ENCODE assay signal across 8 cellular contexts in genomic region chr17:50908860-50909764, GRCh38. TPM values are rescaled to one million over a fixed set of nuclear protein-coding genes. Genes with fewer than 3 reads are reported as not detected.
DNase-seq lines count a peak whose midpoint lies in the region; ATAC-seq and TF ChIP-seq lines count a peak whose summit lies in the region.

No MANE protein-coding gene starts in this region.

- DNase-seq in HL-60 (ENCODE audit: low read depth in 1 of 2, low spot score in 1 of 2) = peak; percentile 61 to 69
- DNase-seq in effector memory CD8-positive, alpha-beta T cell = peak; percentile 28 to 67 (median 64)
- peak; percentile 57 for DNase-seq in renal cortical epithelial cell (ENCODE audit: low read depth)
- no peak for DNase-seq in foreskin fibroblast
- no peak for DNase-seq in inferior parietal cortex (ENCODE audit: extremely low spot score)

- no peaks in the 10 kb centered on the region for H3K9me3 Mint-ChIP-seq in T-helper 1 cell treated with Interleukin-12 subunit alpha and Interleukin-12 subunit beta and Interleukin-4 antibody, amounts not matched to agents 30 μg/mL and 1 μg/mL, for 36 hours
- no peaks in the 10 kb centered on the region for H3K9me3 Mint-ChIP-seq in effector memory CD8-positive, alpha-beta T cell

- no peak overlapping the region for H3K4me3 Mint-ChIP-seq in T-helper 1 cell treated with Interleukin-12 subunit alpha and Interleukin-12 subunit beta and Interleukin-4 antibody, amounts not matched to agents 30 μg/mL and 1 μg/mL, for 36 hours
- peak overlapping the region; percentile 48 to 50 for H3K4me3 Mint-ChIP-seq in effector memory CD8-positive, alpha-beta T cell

- H3K27me3 ChIP-seq in HL-60 (ENCODE audit: insufficient read depth, poor library complexity, severe bottlenecking) = no peaks in the 10 kb centered on the region

- H3K36me3 Mint-ChIP-seq in T-helper 1 cell treated with Interleukin-12 subunit alpha and Interleukin-12 subunit beta and Interleukin-4 antibody, amounts not matched to agents 30 μg/mL and 1 μg/mL, for 36 hours (ENCODE audit: low read depth) = no peaks in the 10 kb centered on the region
- H3K36me3 Mint-ChIP-seq in effector memory CD8-positive, alpha-beta T cell (ENCODE audit: insufficient read depth) = peaks cover 6% of the 10 kb centered on the region

- peak; percentile 60 for ATAC-seq in effector memory CD8-positive, alpha-beta T cell (replicated peaks)
- ATAC-seq in HG03159 (IDR thresholded peaks at IDR 0.05; ENCODE audit: unreplicated experiment) = no peak
- no peak for ATAC-seq in GM19351 (IDR thresholded peaks at IDR 0.05; ENCODE audit: unreplicated experiment)

- H3K4me3 ChIP-seq in HL-60 (replicated peaks; ENCODE audit: insufficient read depth, low read length) = no peak overlapping the region
- H3K4me3 ChIP-seq in foreskin fibroblast (ENCODE audit: low read depth in 1 of 2, low read length in 2 of 2) = no peak overlapping the region

- TF ChIP-seq CTCF in HL-60 (IDR thresholded peaks at IDR 0.05; ENCODE audit: insufficient read depth, low read length) (no peak), foreskin fibroblast (IDR thresholded peaks at IDR 0.05; ENCODE audit: low read depth, low read length) (no peak)

- H3K27me3 Mint-ChIP-seq in T-helper 1 cell treated with Interleukin-12 subunit alpha and Interleukin-12 subunit beta and Interleukin-4 antibody, amounts not matched to agents 30 μg/mL and 1 μg/mL, for 36 hours (ENCODE audit: low read depth) = no peaks in the 10 kb centered on the region
- no peaks in the 10 kb centered on the region for H3K27me3 Mint-ChIP-seq in effector memory CD8-positive, alpha-beta T cell

- peaks cover 37% of the 10 kb centered on the region for H3K4me1 Mint-ChIP-seq in T-helper 1 cell treated with Interleukin-12 subunit alpha and Interleukin-12 subunit beta and Interleukin-4 antibody, amounts not matched to agents 30 μg/mL and 1 μg/mL, for 36 hours (ENCODE audit: low read depth)
- H3K4me1 Mint-ChIP-seq in effector memory CD8-positive, alpha-beta T cell (ENCODE audit: low read depth in 2 of 2) = peaks cover 38 to 42% of the 10 kb centered on the region in 2 donors

- peak overlapping the region; percentile 75 for H3K27ac ChIP-seq in HL-60 (replicated peaks)

- H3K27ac Mint-ChIP-seq in T-helper 1 cell treated with Interleukin-12 subunit alpha and Interleukin-12 subunit beta and Interleukin-4 antibody, amounts not matched to agents 30 μg/mL and 1 μg/mL, for 36 hours = peak overlapping the region; percentile 33
- peak overlapping the region; percentile 89 to 100 for H3K27ac Mint-ChIP-seq in effector memory CD8-positive, alpha-beta T cell

RNA-seq across cellular contexts. Expression of gene TOB1, which starts 43.0 kb away (rescaled TPM):
- total RNA-seq in renal cortical epithelial cell = 8.5 and 19.5 TPM in 2 replicates

Comparison
In these comparisons a context has a peak if more than half of its experiments do, and no peak if none do; other contexts are left out.
1. DNase-seq: peak in HL-60 (2 of 2), effector memory CD8-positive, alpha-beta T cell (3 of 3) and renal cortical epithelial cell (single experiment); none in foreskin fibroblast (0 of 2) and inferior parietal cortex (single experiment).